ENCODE assay signal across 1 cellular context in genomic region chr2:221389909-221390308, GRCh38.
TF ChIP-seq lines count a peak whose summit lies in the region.

No MANE protein-coding gene starts in this region.

TF ChIP-seq in GM23338, 12 proteins besides CTCF, POLR2A, EP300 and RAD21 (continued from another document):
- TF ChIP-seq REST (IDR thresholded peaks at IDR 0.05; ENCODE audit: unreplicated experiment) (no peak), STAT1 (IDR thresholded peaks at IDR 0.05; ENCODE audit: unreplicated experiment) (no peak)
